Comparison of ENCODE assay signal across 26 cellular contexts in genomic region chr18:79639072-79639829, GRCh38. TPM values are rescaled to one million over a fixed set of nuclear protein-coding genes. Genes with fewer than 3 reads are reported as not detected.
DNase-seq lines count a peak whose midpoint lies in the region; ATAC-seq, FAIRE-seq and TF ChIP-seq lines count a peak whose summit lies in the region.
"Had no signal": no experiment of that assay in that cellular context is flagged by ENCODE, and none has a peak within 500 bp of the region (broad histone marks: within the 10 kb centered on the region; RNA-seq: fewer than 3 reads in every experiment).

No MANE protein-coding gene starts in this region.

- no peak overlapping the region for H3K27ac Mint-ChIP-seq in endodermal cell
- H3K27ac Mint-ChIP-seq: activated CD4-positive, alpha-beta T cell treated with anti-CD3 and anti-CD28 coated beads for 36 hours; activated naive CD4-positive, alpha-beta T cell treated with anti-CD3 and anti-CD28 coated beads for 36 hours; activated T-cell treated with anti-CD3 and anti-CD28 coated beads, Interleukin-2, amount 50 U/mL, for 72 hours had no signal

- peaks cover 8% of the 10 kb centered on the region for H3K27me3 Mint-ChIP-seq in endodermal cell (ENCODE audit: insufficient read depth)

- peaks cover 15% of the 10 kb centered on the region for H3K9me3 Mint-ChIP-seq in endodermal cell
- H3K9me3 Mint-ChIP-seq: activated naive CD4-positive, alpha-beta T cell treated with anti-CD3 and anti-CD28 coated beads for 36 hours; activated T-cell treated with anti-CD3 and anti-CD28 coated beads, Interleukin-2, amount 50 U/mL, for 72 hours had no signal

- no peaks in the 10 kb centered on the region for H3K36me3 Mint-ChIP-seq in endodermal cell (ENCODE audit: low read depth)

- H3K27me3 ChIP-seq in endodermal cell (ENCODE audit: control insufficient read depth, insufficient read depth, low read length, poor library complexity, severe bottlenecking): no peaks in the 10 kb centered on the region
- no peaks in the 10 kb centered on the region for H3K27me3 ChIP-seq in tibial artery
- H3K27me3 ChIP-seq in gastroesophageal sphincter: peaks cover 50% of the 10 kb centered on the region
- H3K27me3 ChIP-seq: uterus had no signal

- WGBS in endodermal cell (ENCODE audit: insufficient coverage in 1 of 2, insufficient read length in 1 of 2), 2 experiments: 87 to 88% methylated on average over 7 to 10 of the region's 10 CpGs
- 73 to 85% methylated on average over 7 to 10 of the region's 10 CpGs for WGBS in gastroesophageal sphincter (ENCODE audit: low coverage in 1 of 2), 2 donors

- no peak overlapping the region for H3K9ac ChIP-seq in endodermal cell (ENCODE audit: extremely low read depth, low read length, poor library complexity, severe bottlenecking)

- peaks cover 5% of the 10 kb centered on the region for H3K4me1 Mint-ChIP-seq in endodermal cell
- H3K4me1 Mint-ChIP-seq: activated CD4-positive, alpha-beta T cell treated with anti-CD3 and anti-CD28 coated beads for 36 hours had no signal

- no peaks in the 10 kb centered on the region for H3K9me3 ChIP-seq in endodermal cell (ENCODE audit: control insufficient read depth, low read length)
- H3K9me3 ChIP-seq in tibial artery: no peaks in the 10 kb centered on the region
- no peaks in the 10 kb centered on the region for H3K9me3 ChIP-seq in gastroesophageal sphincter
- H3K9me3 ChIP-seq: uterus had no signal

- H3K4me3 ChIP-seq in endodermal cell (ENCODE audit: low read length): no peak overlapping the region
- H3K4me3 ChIP-seq in tibial artery: peak overlapping the region in 1 of 2 donors; percentile 3
- no peak overlapping the region for H3K4me3 ChIP-seq in gastroesophageal sphincter
- H3K4me3 ChIP-seq: uterus had no signal

- ATAC-seq in gastroesophageal sphincter: no peak
- ATAC-seq: activated CD4-positive, alpha-beta T cell treated with anti-CD3 and anti-CD28 coated beads for 36 hours; activated T-cell treated with anti-CD3 and anti-CD28 coated beads, Interleukin-2, amount 50 U/mL, for 72 hours had no signal

- TF ChIP-seq CTCF in endodermal cell (conservative IDR thresholded peaks at IDR 0.05) (peak; percentile 11), tibial artery (IDR thresholded peaks at IDR 0.05) (peak in 1 of 2 experiments; percentile 2), gastroesophageal sphincter (IDR thresholded peaks at IDR 0.05) (no peak)

- FAIRE-seq in RCC 7860 (lab: Jason Lieb, UNC): no peak
- FAIRE-seq: bronchial epithelial cell had no signal

- H3K27ac ChIP-seq in endodermal cell (ENCODE audit: low read depth, low read length) (no peak overlapping the region), tibial artery (peak overlapping the region; percentile 50 to 56), gastroesophageal sphincter (no peak overlapping the region)
- H3K27ac ChIP-seq: uterus had no signal

- DNase-seq in activated CD8-positive, alpha-beta memory T cell treated with anti-CD3 and anti-CD28 coated beads for 24 hours: peak; percentile 35
- no peak for DNase-seq in activated CD8-positive, alpha-beta memory T cell treated with anti-CD3 and anti-CD28 coated beads, Interleukin-2, amount 50 U/mL, for 4 hours
- DNase-seq in OCI-M1 (lab: John Stamatoyannopoulos, UW) (peak; percentile 18), endodermal cell (peak; percentile 42), tibial artery (no peak), RCC 7860 (ENCODE audit: low spot score) (no peak)
- no peak for DNase-seq in stimulated activated CD4-positive, alpha-beta T cell treated with anti-CD3 and anti-CD28 coated beads, Interleukin-4, amount 100 ng/mL, for 24 hours
- DNase-seq: ACHN; activated CD4-positive, alpha-beta T cell treated with anti-CD3 and anti-CD28 coated beads for 36 hours; activated naive CD4-positive, alpha-beta T cell treated with anti-CD3 and anti-CD28 coated beads for 36 hours; activated T-cell treated with anti-CD3 and anti-CD28 coated beads, Interleukin-2, amount 50 U/mL, for 72 hours; C1 segment of cervical spinal cord; Calu3; glutamatergic neuron; kidney glomerular epithelial cell; NCI-H1105; NCI-H2029; NCI-H446 treated with DMSO at 0.1 percent for 48 hours; NK-92 treated with Interleukin-12 subunit alpha and Interleukin-12 subunit beta, amount 100 ng/mL, for 24 hours; nucleus accumbens; stimulated activated CD4-positive, alpha-beta T cell treated with anti-CD3 and anti-CD28 coated beads, Interleukin-2, amount 100 ng/mL, for 48 hours; stimulated activated naive CD4-positive, alpha-beta T cell; T-helper 1 cell; uterus had no signal

- H3K36me3 ChIP-seq in endodermal cell (ENCODE audit: control insufficient read depth, insufficient read depth, low read length) (no peaks in the 10 kb centered on the region), tibial artery (no peaks in the 10 kb centered on the region), gastroesophageal sphincter (no peaks in the 10 kb centered on the region)
- H3K36me3 ChIP-seq: uterus had no signal

- intact Hi-C loops in tibial artery (cut with DNase I; ENCODE audit: low total_unique reads): loop anchor here (2.0 to 5.0 kb wide), 2 partner anchors 52 to 110 kb away; no protein-coding TSS in a partner anchor

- H3K4me1 ChIP-seq in endodermal cell (ENCODE audit: control insufficient read depth, insufficient read depth, low read length): peaks cover 5% of the 10 kb centered on the region
- H3K4me1 ChIP-seq in tibial artery: peaks cover 0 to 25% (median 18%) of the 10 kb centered on the region in 4 donors
- peaks cover 0 to 6% (median 0%) of the 10 kb centered on the region in 3 donors for H3K4me1 ChIP-seq in gastroesophageal sphincter

- no peak overlapping the region for H3K4me3 Mint-ChIP-seq in endodermal cell
- H3K4me3 Mint-ChIP-seq: activated CD4-positive, alpha-beta T cell treated with anti-CD3 and anti-CD28 coated beads for 36 hours; activated naive CD4-positive, alpha-beta T cell treated with anti-CD3 and anti-CD28 coated beads for 36 hours; activated T-cell treated with anti-CD3 and anti-CD28 coated beads, Interleukin-2, amount 50 U/mL, for 72 hours had no signal

- no peak for TF ChIP-seq POLR2A in gastroesophageal sphincter (IDR thresholded peaks at IDR 0.05)

- no peak for TF ChIP-seq EP300 in gastroesophageal sphincter (IDR thresholded peaks at IDR 0.05)

RNA-seq across cellular contexts. Expression of gene CTDP1, which starts 40.4 kb away (rescaled TPM):
- total RNA-seq in endodermal cell (10 to 100 TPM; 29.8 to 35.6 TPM), gastroesophageal sphincter (10 to 100 TPM; 16.7 to 25.3 (median 21.6) TPM)
- polyA plus RNA-seq in endodermal cell (2013, experiment 1 of 2): 21.1 TPM
- polyA plus RNA-seq in endodermal cell (2013, experiment 2 of 2): 18.8 TPM

Comparison
In these comparisons a context has a peak if more than half of its experiments do, and no peak if none do; other contexts are left out.
1. DNase-seq: peak in activated CD8-positive, alpha-beta memory T cell treated with anti-CD3 and anti-CD28 coated beads for 24 hours (single experiment), OCI-M1 (single experiment) and endodermal cell (single experiment); none in activated CD8-positive, alpha-beta memory T cell treated with anti-CD3 and anti-CD28 coated beads, Interleukin-2, amount 50 U/mL, for 4 hours (single experiment), tibial artery (0 of 2), stimulated activated CD4-positive, alpha-beta T cell treated with anti-CD3 and anti-CD28 coated beads, Interleukin-4, amount 100 ng/mL, for 24 hours (single experiment) and RCC 7860 (single experiment).
2. H3K27ac ChIP-seq: peak in tibial artery (2 of 2); none in endodermal cell (single experiment) and gastroesophageal sphincter (0 of 4).